In the genomic region with DNA sequence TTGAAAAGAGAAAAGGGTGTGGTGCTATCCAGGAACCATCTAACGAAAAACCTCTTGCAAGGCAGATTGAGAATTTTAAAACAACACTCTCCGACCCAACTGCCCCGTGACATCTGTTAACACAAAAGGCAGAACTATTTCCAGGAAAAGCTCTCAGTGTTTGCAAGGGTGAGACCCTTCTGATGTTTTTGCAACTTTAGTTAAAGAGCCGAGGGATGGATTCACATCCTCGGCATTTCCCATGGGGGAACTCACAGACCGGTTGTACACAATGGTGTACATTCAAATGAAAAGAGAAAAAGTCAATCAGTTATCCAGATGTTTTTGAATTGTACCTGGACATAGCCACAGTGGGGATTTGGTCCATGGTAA, we compare ENCODE assay signal across 24 cellular contexts.
"Had no signal": no experiment of that assay in that cellular context is flagged by ENCODE, and none has a peak within 500 bp of the region (broad histone marks: within the 10 kb centered on the region; RNA-seq: fewer than 3 reads in every experiment).

No MANE protein-coding gene starts in this region.

- H3K9me3 ChIP-seq: ascending aorta, body of pancreas had no signal

- H3K4me3 ChIP-seq: ascending aorta, body of pancreas, cardiac muscle cell, SK-N-MC had no signal

- H3K4me1 ChIP-seq: ascending aorta, body of pancreas had no signal

- H3K27ac ChIP-seq: ascending aorta, body of pancreas, cardiac muscle cell, SK-N-MC had no signal

- H3K27me3 ChIP-seq: ascending aorta, body of pancreas, cardiac muscle cell had no signal

- ATAC-seq: activated CD8-positive, alpha-beta memory T cell treated with anti-CD3 and anti-CD28 coated beads, Interleukin-2, amount 10 ng/mL, durations not matched to agents 7 days and 5 days; body of pancreas; PC-3; T-cell had no signal

- DNase-seq: activated B cell treated with CpG ODN at 0.5 μM for 24 hours; activated CD4-positive, alpha-beta T cell treated with anti-CD3 and anti-CD28 coated beads for 1 hour; activated CD4-positive, alpha-beta T cell treated with anti-CD3 and anti-CD28 coated beads, Interleukin-2, amount 10 ng/mL, durations not matched to agents 24 days and 14 days; activated CD4-positive, alpha-beta T cell treated with anti-CD3 and anti-CD28 coated beads, Interleukin-2, amount 50 U/mL, for 48 hours; activated CD8-positive, alpha-beta memory T cell treated with anti-CD3 and anti-CD28 coated beads, Interleukin-2, amount 10 ng/mL, durations not matched to agents 7 days and 5 days; activated effector memory CD4-positive, alpha-beta T cell treated with Interleukin-2 at 50 U/mL for 16 hours; activated naive CD4-positive, alpha-beta T cell; activated T-cell treated with anti-CD3 and anti-CD28 coated beads, Interleukin-2, amount 50 U/mL, for 24 hours; amniotic stem cell; body of pancreas; Kasumi-1; KBM-7; NCI-H1105 treated with DMSO at 0.1 percent for 48 hours; NCI-H1436 treated with DMSO at 0.1 percent for 48 hours; NCI-H187; NCI-H2081; NCI-H524; T-cell; T-helper 2 cell; T1000 had no signal

- H3K36me3 ChIP-seq: ascending aorta, cardiac muscle cell had no signal
